In genomic region chr17:19867654-19868395, GRCh38 we compare ENCODE assay signal across 8 cellular contexts. TPM values are rescaled to one million over a fixed set of nuclear protein-coding genes. Genes with fewer than 3 reads are reported as not detected.
DNase-seq lines count a peak whose midpoint lies in the region; ATAC-seq and TF ChIP-seq lines count a peak whose summit lies in the region.

Gene ULK2 (minus strand): TSS chr17:19867936. CDS start chr17:19867417, 519 bp downstream.

- H3K9me3 Mint-ChIP-seq in natural killer cell treated with Interleukin-12 subunit alpha and Interleukin-12 subunit beta and Interleukin-15 and Interleukin-18, amount 100 ng/mL, for 72 hours: no peaks in the 10 kb centered on the region

- peak; percentile 59 for DNase-seq in ELF-1 (ENCODE audit: low read depth, low spot score)
- DNase-seq in HCEC 1CT: peak; percentile 34
- peak; percentile 61 to 62 for DNase-seq in NOMO-1 (lab: John Stamatoyannopoulos, UW; ENCODE audit: unreplicated experiment in 2 of 2)
- DNase-seq in activated effector memory CD4-positive, alpha-beta T cell treated with anti-CD3 and anti-CD28 coated beads, Interleukin-2, amount 50 U/mL, for 16 hours: peak; percentile 80
- peak; percentile 61 for DNase-seq in foreskin melanocyte
- DNase-seq in natural killer cell treated with Interleukin-12 subunit alpha and Interleukin-12 subunit beta and Interleukin-15 and Interleukin-18, amount 100 ng/mL, for 72 hours (ENCODE audit: low spot score): peak; percentile 63

- peaks cover 0 to 7% of the 10 kb centered on the region in 2 donors for H3K4me1 Mint-ChIP-seq in natural killer cell treated with Interleukin-12 subunit alpha and Interleukin-12 subunit beta and Interleukin-15 and Interleukin-18, amount 100 ng/mL, for 72 hours (ENCODE audit: low read depth in 2 of 2)

- H3K36me3 Mint-ChIP-seq in natural killer cell treated with Interleukin-12 subunit alpha and Interleukin-12 subunit beta and Interleukin-15 and Interleukin-18, amount 100 ng/mL, for 72 hours: no peaks in the 10 kb centered on the region

- no peak within 1 kb of the TSS for H3K27ac Mint-ChIP-seq in natural killer cell treated with Interleukin-12 subunit alpha and Interleukin-12 subunit beta and Interleukin-15 and Interleukin-18, amount 100 ng/mL, for 72 hours

- no peaks in the 10 kb centered on the region for H3K27me3 Mint-ChIP-seq in natural killer cell treated with Interleukin-12 subunit alpha and Interleukin-12 subunit beta and Interleukin-15 and Interleukin-18, amount 100 ng/mL, for 72 hours

- no peak for TF ChIP-seq CTCF in subcutaneous adipose tissue (IDR thresholded peaks at IDR 0.05; ENCODE audit: low read depth)

- peak; percentile 87 to 88 for ATAC-seq in natural killer cell treated with Interleukin-12 subunit alpha and Interleukin-12 subunit beta and Interleukin-15 and Interleukin-18, amount 100 ng/mL, for 72 hours
- no peak for ATAC-seq in HG02763 (IDR thresholded peaks at IDR 0.05; ENCODE audit: unreplicated experiment)

- peak within 1 kb of the TSS; percentile 81 for H3K4me3 Mint-ChIP-seq in natural killer cell treated with Interleukin-12 subunit alpha and Interleukin-12 subunit beta and Interleukin-15 and Interleukin-18, amount 100 ng/mL, for 72 hours

RNA-seq across cellular contexts. Expression of gene ULK2, which starts in this region (rescaled TPM):
- 1 to 10 TPM; 7.5 to 8.6 TPM for total RNA-seq in natural killer cell treated with Interleukin-12 subunit alpha and Interleukin-12 subunit beta and Interleukin-15 and Interleukin-18, amount 100 ng/mL, for 72 hours
- total RNA-seq in subcutaneous adipose tissue: 10 to 100 TPM; 24.0 to 32.8 (median 30.5) TPM
